15 cellular contexts compared by ENCODE assay signal in genomic region chr11:121521145-121522042, GRCh38.
DNase-seq lines count a peak whose midpoint lies in the region; ATAC-seq, FAIRE-seq and TF ChIP-seq lines count a peak whose summit lies in the region.
"Had no signal": no experiment of that assay in that cellular context is flagged by ENCODE, and none has a peak within 500 bp of the region (broad histone marks: within the 10 kb centered on the region; RNA-seq: fewer than 3 reads in every experiment).

No MANE protein-coding gene starts in this region.

- ATAC-seq in natural killer cell = no peak

- intact Hi-C loops in activated T-helper 1 cell treated with anti-CD3 and anti-CD28 coated beads, Interleukin-12 subunit alpha, Interleukin-12 subunit beta, Interleukin-2, Interleukin-4 antibody, amounts not matched to agents 30 ng/mL and 10 ng/mL and 1 ng/mL, durations not matched to agents 14 hours and 24 hours and 36 hours (cut with micrococcal nuclease) = no loop called here
- intact Hi-C loops in natural killer cell (cut with micrococcal nuclease) = no loop called here

- H3K9me3 Mint-ChIP-seq in activated T-helper 1 cell treated with anti-CD3 and anti-CD28 coated beads, Interleukin-12 subunit alpha, Interleukin-12 subunit beta, Interleukin-2, Interleukin-4 antibody, amounts not matched to agents 30 ng/mL and 10 ng/mL and 1 ng/mL, durations not matched to agents 14 hours and 24 hours and 36 hours = peaks cover 14% of the 10 kb centered on the region
- no peaks in the 10 kb centered on the region for H3K9me3 Mint-ChIP-seq in natural killer cell

- no peaks in the 10 kb centered on the region for H3K36me3 ChIP-seq in right atrium auricular region
- H3K36me3 ChIP-seq: colonic mucosa, HAP-1, SJSA1 had no signal

- DNase-seq in GM12891 (ENCODE audit: insufficient read length, low spot score) (no peak), Kasumi-1 (lab: John Stamatoyannopoulos, UW) (peak; percentile 44 to 48), natural killer cell (no peak), T1000 (lab: John Stamatoyannopoulos, UW) (no peak), KBM-7 (no peak), LoVo (ENCODE audit: low spot score) (no peak), right atrium auricular region (ENCODE audit: low spot score) (no peak)
- no peak for DNase-seq in activated T-helper 1 cell treated with anti-CD3 and anti-CD28 coated beads, Interleukin-12 subunit alpha, Interleukin-12 subunit beta, Interleukin-2, Interleukin-4 antibody, amounts not matched to agents 30 ng/mL and 10 ng/mL and 1 ng/mL, durations not matched to agents 14 hours and 24 hours and 36 hours (ENCODE audit: low spot score)
- DNase-seq: colonic mucosa, DMS79 treated with DMSO at 0.1 percent for 48 hours, heart left ventricle, NCI-H2029 treated with DMSO at 0.1 percent for 48 hours had no signal

- H3K36me3 Mint-ChIP-seq in activated T-helper 1 cell treated with anti-CD3 and anti-CD28 coated beads, Interleukin-12 subunit alpha, Interleukin-12 subunit beta, Interleukin-2, Interleukin-4 antibody, amounts not matched to agents 30 ng/mL and 10 ng/mL and 1 ng/mL, durations not matched to agents 14 hours and 24 hours and 36 hours (ENCODE audit: low read depth) = peaks cover 53% of the 10 kb centered on the region
- H3K36me3 Mint-ChIP-seq in natural killer cell = peaks cover 36% of the 10 kb centered on the region

- in situ Hi-C loops in KBM-7 (cut with MboI; ENCODE audit: low pct_unique_long_range_greater_than_20kb, low sequenced_read_pairs) = no loop called here

- TF ChIP-seq CTCF in natural killer cell (IDR thresholded peaks at IDR 0.05) = no peak
- no peak for TF ChIP-seq CTCF in right atrium auricular region (IDR thresholded peaks at IDR 0.05)

- peaks cover 0 to 16% of the 10 kb centered on the region in 2 donors for H3K4me1 ChIP-seq in right atrium auricular region
- H3K4me1 ChIP-seq: colonic mucosa, HAP-1, SJSA1 had no signal

- H3K27me3 ChIP-seq in right atrium auricular region = no peaks in the 10 kb centered on the region
- H3K27me3 ChIP-seq: colonic mucosa, heart left ventricle, SJSA1 had no signal

- peak overlapping the region; percentile 0 for H3K27ac Mint-ChIP-seq in activated T-helper 1 cell treated with anti-CD3 and anti-CD28 coated beads, Interleukin-12 subunit alpha, Interleukin-12 subunit beta, Interleukin-2, Interleukin-4 antibody, amounts not matched to agents 30 ng/mL and 10 ng/mL and 1 ng/mL, durations not matched to agents 14 hours and 24 hours and 36 hours
- H3K27ac Mint-ChIP-seq in natural killer cell = peak overlapping the region; percentile 77 to 95

- TF ChIP-seq POLR2A in GM12891 (IDR thresholded peaks at IDR 0.05; ENCODE audit: low read depth, low read length) = no peak

- peaks cover 22% of the 10 kb centered on the region for H3K4me1 Mint-ChIP-seq in activated T-helper 1 cell treated with anti-CD3 and anti-CD28 coated beads, Interleukin-12 subunit alpha, Interleukin-12 subunit beta, Interleukin-2, Interleukin-4 antibody, amounts not matched to agents 30 ng/mL and 10 ng/mL and 1 ng/mL, durations not matched to agents 14 hours and 24 hours and 36 hours (ENCODE audit: low read depth)
- peaks cover 34 to 56% of the 10 kb centered on the region in 2 donors for H3K4me1 Mint-ChIP-seq in natural killer cell

- H3K27me3 Mint-ChIP-seq in activated T-helper 1 cell treated with anti-CD3 and anti-CD28 coated beads, Interleukin-12 subunit alpha, Interleukin-12 subunit beta, Interleukin-2, Interleukin-4 antibody, amounts not matched to agents 30 ng/mL and 10 ng/mL and 1 ng/mL, durations not matched to agents 14 hours and 24 hours and 36 hours (ENCODE audit: insufficient read depth) = no peaks in the 10 kb centered on the region
- no peaks in the 10 kb centered on the region for H3K27me3 Mint-ChIP-seq in natural killer cell (ENCODE audit: low read depth in 2 of 2)

- peak overlapping the region in 1 of 2 donors; percentile 31 for H3K27ac ChIP-seq in right atrium auricular region
- H3K27ac ChIP-seq: colonic mucosa, heart left ventricle, SJSA1 had no signal

- H3K4me3 ChIP-seq in right atrium auricular region = no peak overlapping the region
- H3K4me3 ChIP-seq: colonic mucosa, HAP-1, heart left ventricle, SJSA1, smooth muscle cell had no signal

- H3K4me3 Mint-ChIP-seq in activated T-helper 1 cell treated with anti-CD3 and anti-CD28 coated beads, Interleukin-12 subunit alpha, Interleukin-12 subunit beta, Interleukin-2, Interleukin-4 antibody, amounts not matched to agents 30 ng/mL and 10 ng/mL and 1 ng/mL, durations not matched to agents 14 hours and 24 hours and 36 hours = no peak overlapping the region
- H3K4me3 Mint-ChIP-seq in natural killer cell = no peak overlapping the region

- peak; percentile 85 for FAIRE-seq in GM12891 (lab: Jason Lieb, UNC)

- peaks cover 0 to 9% of the 10 kb centered on the region in 2 donors for H3K9me3 ChIP-seq in right atrium auricular region
- H3K9me3 ChIP-seq: colonic mucosa, SJSA1 had no signal

TF ChIP-seq in GM12891, 5 proteins besides CTCF, POLR2A, EP300 and RAD21:
- no peak for TF ChIP-seq TAF1 (IDR thresholded peaks at IDR 0.05; ENCODE audit: low read depth, low read length)
- TF ChIP-seq PAX5 (IDR thresholded peaks at IDR 0.05; ENCODE audit: insufficient read depth, low read length, severe bottlenecking) = no peak
- TF ChIP-seq POU2F2 (IDR thresholded peaks at IDR 0.05; ENCODE audit: low read depth, low read length) = no peak
- no peak for TF ChIP-seq POLR2AphosphoS5 (IDR thresholded peaks at IDR 0.05; ENCODE audit: low read depth, low read length)

Comparison
In these comparisons a context has a peak if more than half of its experiments do, and no peak if none do; other contexts are left out.
1. DNase-seq: peak in Kasumi-1 (2 of 2); none in GM12891 (single experiment), activated T-helper 1 cell treated with anti-CD3 and anti-CD28 coated beads, Interleukin-12 subunit alpha, Interleukin-12 subunit beta, Interleukin-2, Interleukin-4 antibody, amounts not matched to agents 30 ng/mL and 10 ng/mL and 1 ng/mL, durations not matched to agents 14 hours and 24 hours and 36 hours (single experiment), natural killer cell (single experiment), T1000 (single experiment), KBM-7 (single experiment), LoVo (single experiment) and right atrium auricular region (single experiment).